ENCODE assay signal across 8 cellular contexts in the genomic region with DNA sequence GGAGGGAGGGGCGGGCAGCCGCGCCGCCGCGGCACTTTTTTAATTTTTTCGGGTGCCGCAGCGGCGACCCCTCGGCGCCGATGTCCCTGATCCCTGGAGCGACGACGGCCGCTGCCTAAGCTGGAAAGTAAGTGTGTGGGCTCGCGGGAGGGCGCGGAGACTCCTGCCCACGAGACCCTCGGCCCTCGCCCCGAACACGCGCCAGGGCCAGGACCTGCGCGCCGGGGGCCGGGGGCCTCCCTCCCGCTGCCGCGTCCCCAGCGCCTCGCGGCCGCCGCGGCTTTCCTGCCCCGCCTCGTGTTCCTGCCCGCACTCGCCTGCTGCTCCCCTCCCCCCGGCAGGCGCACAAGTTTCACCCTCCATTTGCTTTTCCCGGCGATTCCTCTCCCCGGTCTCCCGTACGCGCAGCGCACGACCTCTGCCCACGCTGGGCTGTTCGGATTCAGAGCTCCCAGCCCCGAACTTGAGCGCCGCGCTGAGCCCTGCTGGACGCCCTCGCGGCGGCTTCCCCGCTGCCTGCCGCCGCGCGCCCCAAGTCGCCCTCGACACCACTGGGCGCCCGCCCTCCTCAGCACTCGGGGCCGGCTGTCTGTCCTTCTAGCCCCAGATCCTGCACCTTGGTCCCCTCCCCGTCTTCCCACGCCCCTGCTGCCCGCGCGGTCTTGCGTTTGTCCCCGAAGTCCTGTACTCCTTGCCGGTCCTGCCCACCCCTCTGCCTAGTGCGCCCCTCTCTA. TPM values are rescaled to one million over a fixed set of nuclear protein-coding genes. Genes with fewer than 3 reads are reported as not detected.
DNase-seq lines count a peak whose midpoint lies in the region; ATAC-seq, FAIRE-seq and TF ChIP-seq lines count a peak whose summit lies in the region.

No MANE protein-coding gene starts in this region.

- H3K4me3 ChIP-seq in DND-41 (ENCODE audit: low read depth in 1 of 2, low read length in 2 of 2) (peak overlapping the region; percentile 78 to 94; a peak in 3 of 4 replicates), left ventricle myocardium inferior (peak overlapping the region; percentile 98)

- peak overlapping the region; percentile 85 for H3K4me3 Mint-ChIP-seq in activated naive CD8-positive, alpha-beta T cell treated with anti-CD3 and anti-CD28 coated beads, Interleukin-2, amount 50 U/mL, for 24 hours
- peak overlapping the region; percentile 90 for H3K4me3 Mint-ChIP-seq in progenitor cell of endocrine pancreas (ENCODE audit: low read depth)

- peaks cover 5% of the 10 kb centered on the region for H3K36me3 Mint-ChIP-seq in activated naive CD8-positive, alpha-beta T cell treated with anti-CD3 and anti-CD28 coated beads, Interleukin-2, amount 50 U/mL, for 24 hours (ENCODE audit: low read depth)
- H3K36me3 Mint-ChIP-seq in progenitor cell of endocrine pancreas (ENCODE audit: insufficient read depth): no peaks in the 10 kb centered on the region

- H3K36me3 ChIP-seq in DND-41 (ENCODE audit: insufficient read depth, low read length): no peaks in the 10 kb centered on the region; the same call in none of the 2 replicates
- H3K36me3 ChIP-seq in left ventricle myocardium inferior: no peaks in the 10 kb centered on the region

- H3K4me1 ChIP-seq in DND-41 (ENCODE audit: insufficient read depth, low read length) (peaks cover 29% of the 10 kb centered on the region), left ventricle myocardium inferior (peaks cover 61% of the 10 kb centered on the region)

- no peak for TF ChIP-seq CTCF in DND-41 (IDR thresholded peaks at IDR 0.05; ENCODE audit: borderline replicate concordance, extremely low read depth, low read length, poor library complexity, severe bottlenecking)
- no peak for TF ChIP-seq CTCF in left ventricle myocardium inferior (IDR thresholded peaks at IDR 0.05; ENCODE audit: borderline replicate concordance)
- TF ChIP-seq CTCF in progenitor cell of endocrine pancreas (IDR thresholded peaks at IDR 0.05; ENCODE audit: unreplicated experiment): no peak

- H3K9me3 ChIP-seq in DND-41 (ENCODE audit: insufficient read depth, low read length, severe bottlenecking): no peaks in the 10 kb centered on the region
- no peaks in the 10 kb centered on the region for H3K9me3 ChIP-seq in left ventricle myocardium inferior (replicated peaks)

- ATAC-seq in DND-41 (ENCODE audit: insufficient read depth, low read depth) (peak; percentile 38), GM21529 (IDR thresholded peaks at IDR 0.05; ENCODE audit: unreplicated experiment) (peak; percentile 33)
- peak; percentile 30 for ATAC-seq in activated naive CD8-positive, alpha-beta T cell treated with anti-CD3 and anti-CD28 coated beads, Interleukin-2, amount 50 U/mL, for 24 hours

- H3K9ac ChIP-seq in DND-41 (ENCODE audit: low read depth, low read length): peak overlapping the region; percentile 82

- H3K27ac ChIP-seq in DND-41 (ENCODE audit: low read length): peak overlapping the region; percentile 73
- peak overlapping the region; percentile 98 for H3K27ac ChIP-seq in left ventricle myocardium inferior (replicated peaks)

- DNase-seq in DND-41: peak; percentile 66
- peak; percentile 36 for DNase-seq in HuH-7 (ENCODE audit: low spot score)
- peak; percentile 55 for DNase-seq in SKM-1 treated with dmso at 0.1 percent for 144 hours (lab: John Stamatoyannopoulos, UW; ENCODE audit: unreplicated experiment)
- peak; percentile 52 for DNase-seq in activated naive CD8-positive, alpha-beta T cell treated with anti-CD3 and anti-CD28 coated beads, Interleukin-2, amount 50 U/mL, for 24 hours
- peak; percentile 70 for DNase-seq in left ventricle myocardium inferior
- DNase-seq in progenitor cell of endocrine pancreas (ENCODE audit: low spot score, unreplicated experiment): peak; percentile 53
- DNase-seq in urothelium cell line (ENCODE audit: low spot score): peak; percentile 49

- peaks cover 30% of the 10 kb centered on the region for H4K20me1 ChIP-seq in DND-41 (ENCODE audit: insufficient read depth, low read length)

- peaks cover 15% of the 10 kb centered on the region for H3K27me3 Mint-ChIP-seq in activated naive CD8-positive, alpha-beta T cell treated with anti-CD3 and anti-CD28 coated beads, Interleukin-2, amount 50 U/mL, for 24 hours
- no peaks in the 10 kb centered on the region for H3K27me3 Mint-ChIP-seq in progenitor cell of endocrine pancreas

- H2AFZ ChIP-seq in DND-41 (ENCODE audit: low read depth, low read length): peak overlapping the region; percentile 96

- intact Hi-C loops in left ventricle myocardium inferior (cut with micrococcal nuclease): no loop called here

- H3K79me2 ChIP-seq in DND-41 (ENCODE audit: insufficient read depth, low read length): peaks cover 41% of the 10 kb centered on the region

- H3K4me1 Mint-ChIP-seq in activated naive CD8-positive, alpha-beta T cell treated with anti-CD3 and anti-CD28 coated beads, Interleukin-2, amount 50 U/mL, for 24 hours: peaks cover 25% of the 10 kb centered on the region
- H3K4me1 Mint-ChIP-seq in progenitor cell of endocrine pancreas (ENCODE audit: low read depth): peaks cover 36% of the 10 kb centered on the region

- peak overlapping the region; percentile 86 for H3K27ac Mint-ChIP-seq in activated naive CD8-positive, alpha-beta T cell treated with anti-CD3 and anti-CD28 coated beads, Interleukin-2, amount 50 U/mL, for 24 hours
- H3K27ac Mint-ChIP-seq in progenitor cell of endocrine pancreas: peak overlapping the region; percentile 95

- H3K9me3 Mint-ChIP-seq in activated naive CD8-positive, alpha-beta T cell treated with anti-CD3 and anti-CD28 coated beads, Interleukin-2, amount 50 U/mL, for 24 hours: no peaks in the 10 kb centered on the region
- H3K9me3 Mint-ChIP-seq in progenitor cell of endocrine pancreas (ENCODE audit: low read depth): no peaks in the 10 kb centered on the region

- H3K4me2 ChIP-seq in DND-41 (ENCODE audit: insufficient read depth, low read length): peak overlapping the region; percentile 94

- FAIRE-seq in urothelium cell line (lab: Jason Lieb, UNC): no peak

- peaks cover 10% of the 10 kb centered on the region for H3K27me3 ChIP-seq in DND-41 (ENCODE audit: insufficient read depth, low read length, poor library complexity)
- no peaks in the 10 kb centered on the region for H3K27me3 ChIP-seq in left ventricle myocardium inferior (ENCODE audit: low read depth)

RNA-seq across cellular contexts. Expression of gene PKP4, which starts 0.5 kb away (rescaled TPM):
- total RNA-seq in left ventricle myocardium inferior (47.6 TPM), progenitor cell of endocrine pancreas (62.9 and 75.3 TPM in 2 replicates)

RNA-seq across cellular contexts. Expression of gene CCDC148, which starts 0.7 kb away (rescaled TPM):
- 0.30 TPM for total RNA-seq in left ventricle myocardium inferior
- 3.9 and 4.6 TPM in 2 replicates for total RNA-seq in progenitor cell of endocrine pancreas

Comparison
In these comparisons a context has a peak if more than half of its experiments do, and no peak if none do; other contexts are left out.
1. Peak in every context shown above with its lines: DNase-seq, ATAC-seq, H3K4me3 ChIP-seq and H3K27ac ChIP-seq.